1 cellular context compared by ENCODE assay signal in the genomic region with DNA sequence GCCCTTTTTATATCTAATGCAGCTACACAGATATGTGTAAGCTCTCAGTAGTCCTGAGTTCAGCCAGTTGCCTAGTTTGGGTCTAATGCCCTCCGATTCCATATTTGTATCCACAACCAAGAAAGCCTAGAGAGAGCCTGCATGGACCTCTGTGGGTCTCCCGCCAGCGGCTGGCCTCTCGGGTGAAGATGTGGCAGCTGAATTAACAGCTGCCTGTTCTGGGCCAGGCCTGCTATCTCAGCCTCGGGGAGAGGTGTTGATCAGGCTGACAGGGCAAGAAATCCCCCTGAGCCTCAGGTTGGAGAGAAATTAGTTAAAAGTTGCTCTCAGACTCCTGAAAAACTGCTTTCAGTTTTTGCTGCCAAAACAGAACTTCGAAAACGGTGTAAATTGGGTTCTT.
TF ChIP-seq lines count a peak whose summit lies in the region.

No MANE protein-coding gene starts in this region.

TF ChIP-seq in HCT116, 20 proteins besides CTCF, POLR2A, EP300 and RAD21:
- no peak for TF ChIP-seq SRF (IDR thresholded peaks at IDR 0.05; ENCODE audit: low read depth)
- no peak for TF ChIP-seq JUND (IDR thresholded peaks at IDR 0.05)
- no peak for TF ChIP-seq FOSL1 (IDR thresholded peaks at IDR 0.05; ENCODE audit: low read depth)
- no peak for TF ChIP-seq TCF7L2 (IDR thresholded peaks at IDR 0.05; ENCODE audit: borderline replicate concordance, extremely low read depth, insufficient read depth, insufficient read length)
- no peak for TF ChIP-seq EZH2 (IDR thresholded peaks at IDR 0.05)
- TF ChIP-seq SP1 (IDR thresholded peaks at IDR 0.05; ENCODE audit: low read depth), result no peak
